20 cellular contexts compared by ENCODE assay signal in genomic region chr6:156948240-156948639, GRCh38.
DNase-seq lines count a peak whose midpoint lies in the region; ATAC-seq and TF ChIP-seq lines count a peak whose summit lies in the region.
"Had no signal": no experiment of that assay in that cellular context is flagged by ENCODE, and none has a peak within 500 bp of the region (broad histone marks: within the 10 kb centered on the region; RNA-seq: fewer than 3 reads in every experiment).

No MANE protein-coding gene starts in this region.

- H3K36me3 ChIP-seq in HCT116 (ENCODE audit: control insufficient read depth in 1 of 2, insufficient read depth in 2 of 2, low read length in 2 of 2), result no peaks in the 10 kb centered on the region
- H3K36me3 ChIP-seq in PC-3 (ENCODE audit: low read depth, low read length), result no peaks in the 10 kb centered on the region
- H3K36me3 ChIP-seq in smooth muscle cell (ENCODE audit: low read depth), result no peaks in the 10 kb centered on the region
- no peaks in the 10 kb centered on the region for H3K36me3 ChIP-seq in brain microvascular endothelial cell (replicated peaks)

- WGBS in smooth muscle cell (ENCODE audit: low lambda C conversion rate), result 93% methylated on average over 7 of the region's 7 CpGs

- no peak overlapping the region for H3K4me3 ChIP-seq in HCT116 (replicated peaks in 1 of 2; ENCODE audit: low read depth in 1 of 2, low read length in 2 of 2)
- H3K4me3 ChIP-seq in PC-3 (ENCODE audit: low read length), result no peak overlapping the region
- H3K4me3 ChIP-seq in smooth muscle cell, result no peak overlapping the region
- no peak overlapping the region for H3K4me3 ChIP-seq in brain microvascular endothelial cell (ENCODE audit: low read depth, low read length)
- H3K4me3 ChIP-seq: BLaER1 treated with 17β-estradiol and CSF1 and Interleukin-3, amounts not matched to agents 10 nM and 100 nM had no signal

- RAD21 ChIA-PET in HCT116 (lab: Charles Lee; ENCODE audit: low non-redundant PET in 1 of 2, low total read pairs in 2 of 2, uncharacterized antibody in 2 of 2, unreplicated experiment in 2 of 2), result no interaction called here

- H3K9ac ChIP-seq in HCT116 (ENCODE audit: low read length), result no peak overlapping the region
- no peak overlapping the region for H3K9ac ChIP-seq in PC-3 (ENCODE audit: low read length)
- peak overlapping the region; percentile 10 for H3K9ac ChIP-seq in smooth muscle cell (ENCODE audit: low read depth)
- H3K9ac ChIP-seq: BLaER1 treated with 17β-estradiol and CSF1 and Interleukin-3, amounts not matched to agents 10 nM and 100 nM; SK-N-SH had no signal

- TF ChIP-seq POLR2A in HCT116 (IDR thresholded peaks at IDR 0.05; ENCODE audit: borderline replicate concordance, extremely low read depth, insufficient read depth, insufficient read length), result no peak

- TF ChIP-seq RAD21 in HCT116 (IDR thresholded peaks at IDR 0.05; ENCODE audit: low read depth), result no peak

- peaks cover 21% of the 10 kb centered on the region for H3K79me2 ChIP-seq in HCT116 (ENCODE audit: insufficient read depth, low read length)
- peaks cover 69% of the 10 kb centered on the region for H3K79me2 ChIP-seq in PC-3 (ENCODE audit: low read length)
- H3K79me2 ChIP-seq in smooth muscle cell (ENCODE audit: low read depth), result peaks cover 91% of the 10 kb centered on the region

- BruUV-seq in HCT116 (replicated peaks; lab: Mats Ljungman, UMichigan) (no TSS peak), PC-3 (replicated peaks; lab: Mats Ljungman, UMichigan) (no TSS peak)

- intact Hi-C loops in HCT116 (cut with micrococcal nuclease), result no loop called here
- intact Hi-C loops in PC-3 (cut with micrococcal nuclease), result loop anchor here (10.0 kb wide), 1 partner anchor 263 kb away; no protein-coding TSS in a partner anchor

- H3K27me3 ChIP-seq in HCT116 (ENCODE audit: insufficient read depth, low read length), result no peaks in the 10 kb centered on the region
- H3K27me3 ChIP-seq in PC-3 (ENCODE audit: low read length), result no peaks in the 10 kb centered on the region
- no peaks in the 10 kb centered on the region for H3K27me3 ChIP-seq in foreskin keratinocyte
- H3K27me3 ChIP-seq in smooth muscle cell (ENCODE audit: low read depth), result no peaks in the 10 kb centered on the region
- no peaks in the 10 kb centered on the region for H3K27me3 ChIP-seq in brain microvascular endothelial cell (replicated peaks)
- H3K27me3 ChIP-seq: BLaER1 treated with 17β-estradiol and CSF1 and Interleukin-3, amounts not matched to agents 10 nM and 100 nM had no signal

- H3K4me1 ChIP-seq in HCT116 (ENCODE audit: control insufficient read depth in 1 of 2, insufficient read depth in 2 of 2, low read length in 2 of 2) (peaks cover 19 to 27% of the 10 kb centered on the region in 2 experiments), PC-3 (ENCODE audit: insufficient read depth, low read length) (peaks cover 65% of the 10 kb centered on the region), foreskin keratinocyte (peaks cover 57% of the 10 kb centered on the region), smooth muscle cell (ENCODE audit: low read depth) (peaks cover 58% of the 10 kb centered on the region)

- H3K27ac ChIP-seq in HCT116 (ENCODE audit: low read depth, low read length) (no peak overlapping the region), PC-3 (ENCODE audit: low read length) (peak overlapping the region; percentile 69; the same call in 1 of the 2 replicates), foreskin keratinocyte (peak overlapping the region; percentile 58), smooth muscle cell (ENCODE audit: low read depth) (peak overlapping the region; percentile 92), brain microvascular endothelial cell (no peak overlapping the region)
- H3K27ac ChIP-seq: BLaER1 treated with 17β-estradiol and CSF1 and Interleukin-3, amounts not matched to agents 10 nM and 100 nM had no signal

- H3K9me3 ChIP-seq in HCT116 (ENCODE audit: control insufficient read depth in 1 of 2, insufficient read depth in 1 of 2, low read depth in 1 of 2, low read length in 2 of 2), result no peaks in the 10 kb centered on the region
- no peaks in the 10 kb centered on the region for H3K9me3 ChIP-seq in PC-3 (ENCODE audit: low read length)
- H3K9me3 ChIP-seq in smooth muscle cell (replicated peaks; ENCODE audit: low read depth), result no peaks in the 10 kb centered on the region
- H3K9me3 ChIP-seq: SK-N-SH had no signal

- CTCF ChIA-PET in HCT116 (lab: Charles Lee), result no interaction called here
- CTCF ChIA-PET in PC-3 (lab: Charles Lee), result no interaction called here

- in situ Hi-C loops in brain microvascular endothelial cell (cut with HindIII; ENCODE audit: low pct_ligation_motif_present, low sequenced_read_pairs), result no loop called here

- POLR2A ChIA-PET in HCT116 (lab: Charles Lee) (no interaction called here), PC-3 (lab: Charles Lee; ENCODE audit: unreplicated experiment) (interaction anchor here (0.6 kb wide), 1 partner anchor 169 kb away, joined by 4 read pairs; no protein-coding TSS in a partner anchor)

- H3K4me2 ChIP-seq in HCT116 (ENCODE audit: low read length), result peak overlapping the region; percentile 67; the same call in 1 of the 2 replicates
- peak overlapping the region; percentile 75; the same call in 1 of the 2 replicates for H3K4me2 ChIP-seq in PC-3 (ENCODE audit: low read length)
- peak overlapping the region; percentile 68 for H3K4me2 ChIP-seq in smooth muscle cell
- H3K4me2 ChIP-seq: BLaER1 treated with 17β-estradiol and CSF1 and Interleukin-3, amounts not matched to agents 10 nM and 100 nM had no signal

- no peak for DNase-seq in HCT116 (ENCODE audit: low read depth, low spot score)
- DNase-seq in PC-3, result no peak
- DNase-seq in foreskin keratinocyte, result peak in 1 of 2 donors; percentile 19
- DNase-seq in smooth muscle cell (lab: John Stamatoyannopoulos, UW; ENCODE audit: unreplicated experiment), result no peak
- no peak for DNase-seq in SIG-M5 (lab: John Stamatoyannopoulos, UW)
- no peak for DNase-seq in brain microvascular endothelial cell
- DNase-seq: AML-193; CD4-positive, alpha-beta memory T cell; COR-L47; DMS53; Kasumi-1; NCI-H1105 treated with DMSO at 0.1 percent for 48 hours; NCI-H146; NCI-H2029; NCI-H446; NCI-H524 treated with DMSO at 0.1 percent for 48 hours; NCI-H774; SK-N-SH had no signal

- H3F3A ChIP-seq in PC-3 (ENCODE audit: low read length, unreplicated experiment), result no peaks in the 10 kb centered on the region
- peaks cover 8% of the 10 kb centered on the region for H3F3A ChIP-seq in smooth muscle cell (ENCODE audit: low read depth)

- no peak overlapping the region for H2AFZ ChIP-seq in HCT116 (ENCODE audit: low read depth, low read length, poor library complexity, severe bottlenecking)
- no peak overlapping the region for H2AFZ ChIP-seq in PC-3 (ENCODE audit: low read length)
- no peak overlapping the region for H2AFZ ChIP-seq in smooth muscle cell (ENCODE audit: low read depth)

- TF ChIP-seq CTCF in HCT116 (IDR thresholded peaks at IDR 0.05 in 2 of 3, conservative IDR thresholded peaks at IDR 0.05 in 1 of 3; ENCODE audit: borderline replicate concordance in 1 of 3, insufficient read depth in 1 of 3, low read depth in 2 of 3, low read length in 2 of 3), result no peak
- no peak for TF ChIP-seq CTCF in PC-3 (conservative IDR thresholded peaks at IDR 0.05; ENCODE audit: low read depth, low read length)
- TF ChIP-seq CTCF in foreskin keratinocyte (conservative IDR thresholded peaks at IDR 0.05), result no peak
- TF ChIP-seq CTCF in smooth muscle cell (IDR thresholded peaks at IDR 0.05; ENCODE audit: borderline replicate concordance, insufficient read depth, poor library complexity, severe bottlenecking), result no peak
- TF ChIP-seq CTCF in brain microvascular endothelial cell (IDR thresholded peaks at IDR 0.05; ENCODE audit: low read depth, low read length, missing control alignments), result no peak

- no peaks in the 10 kb centered on the region for H3K9me2 ChIP-seq in HCT116 (ENCODE audit: insufficient read depth)
- no peaks in the 10 kb centered on the region for H3K9me2 ChIP-seq in PC-3 (replicated peaks; ENCODE audit: low read length)
- H3K9me2 ChIP-seq: SK-N-SH had no signal

- H4K20me1 ChIP-seq in HCT116 (ENCODE audit: insufficient read depth) (no peaks in the 10 kb centered on the region; the same call in 1 of the 2 replicates), PC-3 (ENCODE audit: low read length) (no peaks in the 10 kb centered on the region), smooth muscle cell (ENCODE audit: low read depth) (peaks cover 62% of the 10 kb centered on the region)

- no peak for ATAC-seq in HCT116
- no peak for ATAC-seq in PC-3
- no peak for ATAC-seq in foreskin keratinocyte
- ATAC-seq in GM18868 (IDR thresholded peaks at IDR 0.05; ENCODE audit: unreplicated experiment), result no peak

TF ChIP-seq in HCT116, 20 proteins besides CTCF, POLR2A, EP300 and RAD21:
- TF ChIP-seq EGR1 (IDR thresholded peaks at IDR 0.05; ENCODE audit: low read depth), result no peak
- no peak for TF ChIP-seq MAX (IDR thresholded peaks at IDR 0.05)
- TF ChIP-seq, protein P1, sequence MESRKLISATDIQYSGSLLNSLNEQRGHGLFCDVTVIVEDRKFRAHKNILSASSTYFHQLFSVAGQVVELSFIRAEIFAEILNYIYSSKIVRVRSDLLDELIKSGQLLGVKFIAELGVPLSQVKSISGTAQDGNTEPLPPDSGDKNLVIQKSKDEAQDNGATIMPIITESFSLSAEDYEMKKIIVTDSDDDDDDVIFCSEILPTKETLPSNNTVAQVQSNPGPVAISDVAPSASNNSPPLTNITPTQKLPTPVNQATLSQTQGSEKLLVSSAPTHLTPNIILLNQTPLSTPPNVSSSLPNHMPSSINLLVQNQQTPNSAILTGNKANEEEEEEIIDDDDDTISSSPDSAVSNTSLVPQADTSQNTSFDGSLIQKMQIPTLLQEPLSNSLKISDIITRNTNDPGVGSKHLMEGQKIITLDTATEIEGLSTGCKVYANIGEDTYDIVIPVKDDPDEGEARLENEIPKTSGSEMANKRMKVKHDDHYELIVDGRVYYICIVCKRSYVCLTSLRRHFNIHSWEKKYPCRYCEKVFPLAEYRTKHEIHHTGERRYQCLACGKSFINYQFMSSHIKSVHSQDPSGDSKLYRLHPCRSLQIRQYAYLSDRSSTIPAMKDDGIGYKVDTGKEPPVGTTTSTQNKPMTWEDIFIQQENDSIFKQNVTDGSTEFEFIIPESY (IDR thresholded peaks at IDR 0.05; ENCODE audit: extremely low read depth, insufficient replicate concordance, low read length), result no peak

Comparison
In these comparisons a context has a peak if more than half of its experiments do, and no peak if none do; other contexts are left out.
1. H3K27ac ChIP-seq: peak in PC-3 (single experiment), foreskin keratinocyte (single experiment) and smooth muscle cell (single experiment); none in HCT116 (single experiment) and brain microvascular endothelial cell (single experiment).
2. Peak in every context shown above with its lines, with median percentiles within 50 percentile points of each other: H3K4me2 ChIP-seq.